Comparison of ENCODE assay signal across 20 cellular contexts in genomic region chr21:46597031-46597430, GRCh38. TPM values are rescaled to one million over a fixed set of nuclear protein-coding genes. Genes with fewer than 3 reads are reported as not detected.
DNase-seq lines count a peak whose midpoint lies in the region; ATAC-seq and TF ChIP-seq lines count a peak whose summit lies in the region.
"Had no signal": no experiment of that assay in that cellular context is flagged by ENCODE, and none has a peak within 500 bp of the region (broad histone marks: within the 10 kb centered on the region; RNA-seq: fewer than 3 reads in every experiment).

No MANE protein-coding gene starts in this region.

- peaks cover 0 to 32% (median 4%) of the 10 kb centered on the region in 9 donors for H3K9me3 Mint-ChIP-seq in naive thymus-derived CD8-positive, alpha-beta T cell
- H3K9me3 Mint-ChIP-seq in activated CD4-positive, alpha-beta T cell treated with anti-CD3 and anti-CD28 coated beads, Interleukin-2, amount 10 ng/mL, durations not matched to agents 7 days and 5 days, result peaks cover 18% of the 10 kb centered on the region
- H3K9me3 Mint-ChIP-seq: CD8-positive, alpha-beta T cell had no signal

- POLR2A ChIA-PET in GM10248 (lab: Yijun Ruan, JAX) (interaction anchor here (0.5 kb wide), 1 partner anchor 18 kb away, joined by 3 read pairs; no protein-coding TSS in a partner anchor), HEK293 (lab: Yijun Ruan, JAX) (no interaction called here)
- POLR2A ChIA-PET in naive thymus-derived CD8-positive, alpha-beta T cell (lab: Charles Lee), result interaction anchor here (0.9 to 7.0 kb wide), 13 partner anchors 8 to 82 kb away, joined by 3 to 46 read pairs (median 6); partner anchors contain the start of genes PRMT2 and S100B
- POLR2A ChIA-PET in activated CD4-positive, alpha-beta T cell treated with anti-CD3 and anti-CD28 coated beads, Interleukin-2, amount 10 ng/mL, durations not matched to agents 7 days and 5 days (lab: Charles Lee), result no interaction called here

- H3K36me3 Mint-ChIP-seq in naive thymus-derived CD8-positive, alpha-beta T cell, result peaks cover 8 to 13% (median 11%) of the 10 kb centered on the region in 3 donors
- H3K36me3 Mint-ChIP-seq in activated CD4-positive, alpha-beta T cell treated with anti-CD3 and anti-CD28 coated beads, Interleukin-2, amount 10 ng/mL, durations not matched to agents 7 days and 5 days (ENCODE audit: low read depth), result peaks cover 2% of the 10 kb centered on the region

- DNase-seq in GM10248 (ENCODE audit: extremely low spot score) (peak; percentile 11), substantia nigra (lab: John Stamatoyannopoulos, UW) (no peak), DMS153 treated with DMSO at 0.1 percent for 48 hours (lab: John Stamatoyannopoulos, UW; ENCODE audit: unreplicated experiment) (no peak)
- no peak for DNase-seq in naive thymus-derived CD8-positive, alpha-beta T cell
- no peak for DNase-seq in activated CD4-positive, alpha-beta T cell treated with anti-CD3 and anti-CD28 coated beads, Interleukin-2, amount 10 ng/mL, durations not matched to agents 7 days and 5 days
- DNase-seq: CD8-positive, alpha-beta T cell; COR-L47; DMS153; GF-D8; HCEC 1CT had no signal

- no peaks in the 10 kb centered on the region for H3K27me3 Mint-ChIP-seq in naive thymus-derived CD8-positive, alpha-beta T cell
- no peaks in the 10 kb centered on the region for H3K27me3 Mint-ChIP-seq in activated CD4-positive, alpha-beta T cell treated with anti-CD3 and anti-CD28 coated beads, Interleukin-2, amount 10 ng/mL, durations not matched to agents 7 days and 5 days

- H3K27ac ChIP-seq in HEK293 (ENCODE audit: extremely low read depth, low read depth, low read length) (no peak overlapping the region), substantia nigra (ENCODE audit: low read depth, low read length, poor library complexity, severe bottlenecking) (peak overlapping the region; percentile 31)
- H3K27ac ChIP-seq: 22Rv1, HL-60 had no signal

- no peak overlapping the region for H3K4me3 ChIP-seq in HEK293 (ENCODE audit: low read depth, low read length)
- H3K4me3 ChIP-seq: GM12878, K562 had no signal

- peak overlapping the region in 6 of 10 donors; percentile 21 to 70 (median 58) for H3K27ac Mint-ChIP-seq in naive thymus-derived CD8-positive, alpha-beta T cell
- no peak overlapping the region for H3K27ac Mint-ChIP-seq in activated CD4-positive, alpha-beta T cell treated with anti-CD3 and anti-CD28 coated beads, Interleukin-2, amount 10 ng/mL, durations not matched to agents 7 days and 5 days
- H3K27ac Mint-ChIP-seq: CD14-positive monocyte had no signal

- peaks cover 16 to 41% (median 29%) of the 10 kb centered on the region in 4 donors for H3K4me1 Mint-ChIP-seq in naive thymus-derived CD8-positive, alpha-beta T cell
- peaks cover 14% of the 10 kb centered on the region for H3K4me1 Mint-ChIP-seq in activated CD4-positive, alpha-beta T cell treated with anti-CD3 and anti-CD28 coated beads, Interleukin-2, amount 10 ng/mL, durations not matched to agents 7 days and 5 days

- H3K4me3 Mint-ChIP-seq in naive thymus-derived CD8-positive, alpha-beta T cell, result no peak overlapping the region
- no peak overlapping the region for H3K4me3 Mint-ChIP-seq in activated CD4-positive, alpha-beta T cell treated with anti-CD3 and anti-CD28 coated beads, Interleukin-2, amount 10 ng/mL, durations not matched to agents 7 days and 5 days
- H3K4me3 Mint-ChIP-seq: CD14-positive monocyte; CD8-positive, alpha-beta T cell had no signal

- CTCF ChIA-PET in GM10248 (lab: Yijun Ruan, JAX) (interaction anchor here (1.1 kb wide), 1 partner anchor 25 kb away, joined by 3 read pairs; no protein-coding TSS in a partner anchor), HEK293 (lab: Yijun Ruan, JAX) (no interaction called here)
- CTCF ChIA-PET in activated CD4-positive, alpha-beta T cell treated with anti-CD3 and anti-CD28 coated beads, Interleukin-2, amount 10 ng/mL, durations not matched to agents 7 days and 5 days (lab: Charles Lee), result no interaction called here

- no peaks in the 10 kb centered on the region for H3K4me1 ChIP-seq in HEK293 (ENCODE audit: control insufficient read depth, insufficient read depth, low read length)

- ATAC-seq in naive thymus-derived CD8-positive, alpha-beta T cell, result no peak
- ATAC-seq in GM21515 (IDR thresholded peaks at IDR 0.05; ENCODE audit: unreplicated experiment), result no peak
- ATAC-seq: CD8-positive, alpha-beta T cell; GM12878 had no signal

- H3K9me3 ChIP-seq in HEK293 (ENCODE audit: control insufficient read depth, insufficient read depth, low read depth, low read length), result no peaks in the 10 kb centered on the region

- TF ChIP-seq CTCF in GM10248 (IDR thresholded peaks at IDR 0.05; ENCODE audit: control extremely low read depth, extremely low read depth, low read depth, missing control alignments), result no peak
- no peak for TF ChIP-seq CTCF in HEK293 (tag by site-specific recombination; IDR thresholded peaks at IDR 0.05)

- no peaks in the 10 kb centered on the region for H3K36me3 ChIP-seq in HEK293 (ENCODE audit: control insufficient read depth in 2 of 2, insufficient read depth in 1 of 2, low read length in 2 of 2)

TF ChIP-seq in HEK293, 187 proteins besides CTCF, POLR2A, EP300 and RAD21:
- no peak for TF ChIP-seq ZNF791 (tag by site-specific recombination; IDR thresholded peaks at IDR 0.05)
- TF ChIP-seq ZNF350 (tag by site-specific recombination; IDR thresholded peaks at IDR 0.05), result no peak
- TF ChIP-seq SCRT2 (tag by site-specific recombination; IDR thresholded peaks at IDR 0.05), result peak; percentile 45; the same call in 1 of the 2 replicates
- TF ChIP-seq, protein P1, sequence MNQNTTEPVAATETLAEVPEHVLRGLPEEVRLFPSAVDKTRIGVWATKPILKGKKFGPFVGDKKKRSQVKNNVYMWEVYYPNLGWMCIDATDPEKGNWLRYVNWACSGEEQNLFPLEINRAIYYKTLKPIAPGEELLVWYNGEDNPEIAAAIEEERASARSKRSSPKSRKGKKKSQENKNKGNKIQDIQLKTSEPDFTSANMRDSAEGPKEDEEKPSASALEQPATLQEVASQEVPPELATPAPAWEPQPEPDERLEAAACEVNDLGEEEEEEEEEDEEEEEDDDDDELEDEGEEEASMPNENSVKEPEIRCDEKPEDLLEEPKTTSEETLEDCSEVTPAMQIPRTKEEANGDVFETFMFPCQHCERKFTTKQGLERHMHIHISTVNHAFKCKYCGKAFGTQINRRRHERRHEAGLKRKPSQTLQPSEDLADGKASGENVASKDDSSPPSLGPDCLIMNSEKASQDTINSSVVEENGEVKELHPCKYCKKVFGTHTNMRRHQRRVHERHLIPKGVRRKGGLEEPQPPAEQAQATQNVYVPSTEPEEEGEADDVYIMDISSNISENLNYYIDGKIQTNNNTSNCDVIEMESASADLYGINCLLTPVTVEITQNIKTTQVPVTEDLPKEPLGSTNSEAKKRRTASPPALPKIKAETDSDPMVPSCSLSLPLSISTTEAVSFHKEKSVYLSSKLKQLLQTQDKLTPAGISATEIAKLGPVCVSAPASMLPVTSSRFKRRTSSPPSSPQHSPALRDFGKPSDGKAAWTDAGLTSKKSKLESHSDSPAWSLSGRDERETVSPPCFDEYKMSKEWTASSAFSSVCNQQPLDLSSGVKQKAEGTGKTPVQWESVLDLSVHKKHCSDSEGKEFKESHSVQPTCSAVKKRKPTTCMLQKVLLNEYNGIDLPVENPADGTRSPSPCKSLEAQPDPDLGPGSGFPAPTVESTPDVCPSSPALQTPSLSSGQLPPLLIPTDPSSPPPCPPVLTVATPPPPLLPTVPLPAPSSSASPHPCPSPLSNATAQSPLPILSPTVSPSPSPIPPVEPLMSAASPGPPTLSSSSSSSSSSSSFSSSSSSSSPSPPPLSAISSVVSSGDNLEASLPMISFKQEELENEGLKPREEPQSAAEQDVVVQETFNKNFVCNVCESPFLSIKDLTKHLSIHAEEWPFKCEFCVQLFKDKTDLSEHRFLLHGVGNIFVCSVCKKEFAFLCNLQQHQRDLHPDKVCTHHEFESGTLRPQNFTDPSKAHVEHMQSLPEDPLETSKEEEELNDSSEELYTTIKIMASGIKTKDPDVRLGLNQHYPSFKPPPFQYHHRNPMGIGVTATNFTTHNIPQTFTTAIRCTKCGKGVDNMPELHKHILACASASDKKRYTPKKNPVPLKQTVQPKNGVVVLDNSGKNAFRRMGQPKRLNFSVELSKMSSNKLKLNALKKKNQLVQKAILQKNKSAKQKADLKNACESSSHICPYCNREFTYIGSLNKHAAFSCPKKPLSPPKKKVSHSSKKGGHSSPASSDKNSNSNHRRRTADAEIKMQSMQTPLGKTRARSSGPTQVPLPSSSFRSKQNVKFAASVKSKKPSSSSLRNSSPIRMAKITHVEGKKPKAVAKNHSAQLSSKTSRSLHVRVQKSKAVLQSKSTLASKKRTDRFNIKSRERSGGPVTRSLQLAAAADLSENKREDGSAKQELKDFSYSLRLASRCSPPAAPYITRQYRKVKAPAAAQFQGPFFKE (tag by site-specific recombination; IDR thresholded peaks at IDR 0.05; ENCODE audit: borderline replicate concordance), result no peak
- TF ChIP-seq INSM2 (tag by site-specific recombination; IDR thresholded peaks at IDR 0.05), result no peak

RNA-seq across cellular contexts. Expression of gene S100B, which starts 7.9 kb away (rescaled TPM):
- total RNA-seq in naive thymus-derived CD8-positive, alpha-beta T cell, result 10 to 100 TPM; 73.4 to 73.5 TPM
- 100 to 1,000 TPM in 2 of 3 donors, 10 to 100 TPM in 1; 92.4 to 271 (median 227) TPM for polyA plus RNA-seq in naive thymus-derived CD8-positive, alpha-beta T cell
- total RNA-seq in activated CD4-positive, alpha-beta T cell treated with anti-CD3 and anti-CD28 coated beads, Interleukin-2, amount 10 ng/mL, durations not matched to agents 7 days and 5 days, result under 1 TPM; 0.25 to 0.32 TPM
- total RNA-seq: A673, H4, K562 had no signal
- polyA plus RNA-seq: BJ, K562 had no signal

RNA-seq across cellular contexts. Expression of gene PRMT2, which starts 38.4 kb away (rescaled TPM):
- 100 to 1,000 TPM; 369 to 376 TPM for total RNA-seq in naive thymus-derived CD8-positive, alpha-beta T cell
- polyA plus RNA-seq in naive thymus-derived CD8-positive, alpha-beta T cell, result 100 to 1,000 TPM; 358 to 485 (median 396) TPM
- 100 to 1,000 TPM; 116 to 137 TPM for total RNA-seq in activated CD4-positive, alpha-beta T cell treated with anti-CD3 and anti-CD28 coated beads, Interleukin-2, amount 10 ng/mL, durations not matched to agents 7 days and 5 days

Comparison
In these comparisons a context has a peak if more than half of its experiments do, and no peak if none do; other contexts are left out.
1. RNA of gene S100B, which starts 7.9 kb away (total RNA-seq): 73.4 to 73.5 TPM in naive thymus-derived CD8-positive, alpha-beta T cell; 0.25 to 0.32 TPM in activated CD4-positive, alpha-beta T cell treated with anti-CD3 and anti-CD28 coated beads, Interleukin-2, amount 10 ng/mL, durations not matched to agents 7 days and 5 days; every median in the first group is over 10 times any median in the second.
2. POLR2A ChIA-PET loops: an anchor here in GM10248 (0.5 kb wide) and naive thymus-derived CD8-positive, alpha-beta T cell (0.9 to 7.0 kb wide); none called in HEK293 and activated CD4-positive, alpha-beta T cell treated with anti-CD3 and anti-CD28 coated beads, Interleukin-2, amount 10 ng/mL, durations not matched to agents 7 days and 5 days.